ENCODE assay signal across 6 cellular contexts in the genomic region with DNA sequence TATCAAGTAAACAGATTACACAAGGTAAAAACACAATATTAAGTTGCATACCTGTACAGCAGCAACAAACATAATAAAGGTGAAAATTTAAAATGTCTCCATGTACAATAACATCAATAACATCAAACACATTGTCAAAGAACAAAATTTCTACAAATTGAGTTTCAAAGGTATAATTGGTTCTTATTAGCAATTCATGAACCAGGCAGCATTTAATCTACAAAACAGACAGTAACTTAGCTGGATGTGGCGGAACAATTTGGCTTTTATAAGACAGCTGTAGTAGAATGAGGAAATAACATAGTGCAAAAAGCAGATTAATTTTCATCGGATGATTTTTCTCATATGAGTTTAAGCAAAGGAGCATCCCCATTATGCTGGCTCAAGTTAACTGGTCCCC.
"Had no signal": no experiment of that assay in that cellular context is flagged by ENCODE, and none has a peak within 500 bp of the region (broad histone marks: within the 10 kb centered on the region; RNA-seq: fewer than 3 reads in every experiment).

No MANE protein-coding gene starts in this region.

- H3K4me3 ChIP-seq: K562 had no signal

- DNase-seq: IMR-90, KBM-7, KG1 had no signal

- H3K27ac ChIP-seq: HL-60, KMS-11 had no signal
